15 cellular contexts compared by ENCODE assay signal in genomic region chr20:10861086-10861485, GRCh38.
DNase-seq lines count a peak whose midpoint lies in the region; ATAC-seq, FAIRE-seq and TF ChIP-seq lines count a peak whose summit lies in the region.
"Had no signal": no experiment of that assay in that cellular context is flagged by ENCODE, and none has a peak within 500 bp of the region (broad histone marks: within the 10 kb centered on the region; RNA-seq: fewer than 3 reads in every experiment).

No MANE protein-coding gene starts in this region.

- 40% methylated on average over 2 of the region's 2 CpGs for whole genome bisulfite sequencing in GM12878 (ENCODE audit: insufficient coverage, insufficient replicate concordance, low lambda C conversion rate, missing lambda C conversion rate)

- no peaks in the 10 kb centered on the region for H3K79me2 ChIP-seq in GM12878 (ENCODE audit: control insufficient read depth, insufficient read depth, low read length)
- H3K79me2 ChIP-seq in neural progenitor cell (ENCODE audit: low read depth) = no peaks in the 10 kb centered on the region

- no peak for TF ChIP-seq POLR2A in GM12878 (IDR thresholded peaks at IDR 0.05; ENCODE audit: low read depth, low read length)
- no peak for TF ChIP-seq POLR2A in gastrocnemius medialis (IDR thresholded peaks at IDR 0.05)

- H3K9me3 ChIP-seq in GM12878 (replicated peaks; ENCODE audit: control insufficient read depth, insufficient read depth, low read length) = no peaks in the 10 kb centered on the region
- H3K9me3 ChIP-seq in mucosa of rectum (ENCODE audit: control insufficient read depth in 2 of 2, low read length in 2 of 2) = no peaks in the 10 kb centered on the region
- no peaks in the 10 kb centered on the region for H3K9me3 ChIP-seq in Caco-2
- H3K9me3 ChIP-seq in gastrocnemius medialis = no peaks in the 10 kb centered on the region
- H3K9me3 ChIP-seq in neural progenitor cell (ENCODE audit: low read depth) = no peaks in the 10 kb centered on the region
- H3K9me3 ChIP-seq: heart right ventricle, pancreas had no signal

- H3K36me3 ChIP-seq in GM12878 (ENCODE audit: control insufficient read depth in 2 of 2, insufficient read depth in 2 of 2, low read length in 1 of 2) (no peaks in the 10 kb centered on the region), mucosa of rectum (ENCODE audit: control insufficient read depth in 2 of 2, insufficient read depth in 2 of 2, low read length in 2 of 2) (no peaks in the 10 kb centered on the region), Caco-2 (ENCODE audit: control insufficient read depth, insufficient read depth, low read length) (no peaks in the 10 kb centered on the region; the same call in 1 of the 2 replicates), gastrocnemius medialis (no peaks in the 10 kb centered on the region), neural progenitor cell (no peaks in the 10 kb centered on the region)
- H3K36me3 ChIP-seq: heart right ventricle, pancreas had no signal

- no peaks in the 10 kb centered on the region for H4K20me1 ChIP-seq in GM12878 (ENCODE audit: control insufficient read depth, insufficient read depth)
- no peaks in the 10 kb centered on the region for H4K20me1 ChIP-seq in neural progenitor cell (ENCODE audit: low read depth)

- H3K4me1 ChIP-seq in GM12878 (ENCODE audit: control insufficient read depth, insufficient read depth, low read length) (no peaks in the 10 kb centered on the region), mucosa of rectum (ENCODE audit: control insufficient read depth in 2 of 2, insufficient read depth in 2 of 2, low read length in 2 of 2) (peaks cover 23 to 63% of the 10 kb centered on the region in 2 donors), Caco-2 (peaks cover 50% of the 10 kb centered on the region), gastrocnemius medialis (peaks cover 8 to 11% of the 10 kb centered on the region in 2 donors), neural progenitor cell (no peaks in the 10 kb centered on the region)

- FAIRE-seq in GM12878 (lab: Jason Lieb, UNC) = no peak

- H3K4me3 Mint-ChIP-seq in Caco-2 (ENCODE audit: unreplicated experiment) (no peak overlapping the region), neural progenitor cell (no peak overlapping the region)
- H3K4me3 Mint-ChIP-seq: activated naive CD4-positive, alpha-beta T cell treated with anti-CD3 and anti-CD28 coated beads for 36 hours; CD8-positive, alpha-beta T cell had no signal

- H3K4me2 ChIP-seq in GM12878 (ENCODE audit: control insufficient read depth, insufficient read depth) (no peak overlapping the region), neural progenitor cell (no peak overlapping the region)

- in situ Hi-C loops in GM12878 (cut with MboI) (no loop called here), gastrocnemius medialis (cut with MboI; ENCODE audit: low sequenced_read_pairs in 4 of 4) (loop anchor here in 1 of 4 donors (10.0 kb wide), 1 partner anchor 64 kb away; no protein-coding TSS in a partner anchor)

- H3K27ac ChIP-seq in GM12878 (ENCODE audit: control insufficient read depth, insufficient read depth) (no peak overlapping the region), mucosa of rectum (ENCODE audit: low read depth in 2 of 2, low read length in 2 of 2) (peak overlapping the region; percentile 43 to 74), gastrocnemius medialis (no peak overlapping the region), neural progenitor cell (no peak overlapping the region)
- H3K27ac ChIP-seq: heart right ventricle had no signal

- no peak overlapping the region for H3K27ac Mint-ChIP-seq in Caco-2 (ENCODE audit: unreplicated experiment)
- H3K27ac Mint-ChIP-seq in neural progenitor cell = no peak overlapping the region
- H3K27ac Mint-ChIP-seq: activated naive CD4-positive, alpha-beta T cell treated with anti-CD3 and anti-CD28 coated beads for 36 hours; CD8-positive, alpha-beta T cell had no signal

- TF ChIP-seq CTCF in GM12878 (IDR thresholded peaks at IDR 0.05 in 2 of 3, conservative IDR thresholded peaks at IDR 0.05 in 1 of 3; ENCODE audit: control insufficient read depth in 2 of 3, extremely low read depth in 1 of 3, insufficient read depth in 1 of 3, low read depth in 3 of 3, low read length in 3 of 3) = no peak
- no peak for TF ChIP-seq CTCF in Caco-2 (IDR thresholded peaks at IDR 0.05; ENCODE audit: insufficient read depth in 1 of 2, low read depth in 1 of 2, low read length in 1 of 2, severe bottlenecking in 1 of 2, unreplicated experiment in 1 of 2)
- TF ChIP-seq CTCF in gastrocnemius medialis (IDR thresholded peaks at IDR 0.05 in 4 of 5, conservative IDR thresholded peaks at IDR 0.05 in 1 of 5) = no peak
- TF ChIP-seq CTCF in neural progenitor cell (IDR thresholded peaks at IDR 0.05) = no peak

- no TSS peak for BruUV-seq in GM12878 (replicated peaks; lab: Mats Ljungman, UMichigan)
- BruUV-seq in Caco-2 (replicated peaks; lab: Mats Ljungman, UMichigan) = no TSS peak

- POLR2A ChIA-PET in GM12878 (lab: Charles Lee) = no interaction called here
- POLR2A ChIA-PET in Caco-2 (lab: Charles Lee) = no interaction called here

- H3K9ac ChIP-seq in GM12878 (ENCODE audit: control insufficient read depth, insufficient read depth, low read length) (no peak overlapping the region), mucosa of rectum (ENCODE audit: low read depth in 1 of 2, low read length in 2 of 2) (no peak overlapping the region), neural progenitor cell (no peak overlapping the region)

- RAD21 ChIA-PET in GM12878 (lab: Charles Lee; ENCODE audit: unreplicated experiment) = no interaction called here

- H2AFZ ChIP-seq in GM12878 (ENCODE audit: control insufficient read depth, low read depth, low read length) = no peak overlapping the region
- no peak overlapping the region for H2AFZ ChIP-seq in neural progenitor cell (replicated peaks)

- no peak for TF ChIP-seq RAD21 in GM12878 (IDR thresholded peaks at IDR 0.05; ENCODE audit: insufficient read depth, low read depth, low read length)

- H3K27me3 ChIP-seq in GM12878 (replicated peaks in 1 of 2; ENCODE audit: control insufficient read depth in 2 of 2, insufficient read depth in 2 of 2, low read length in 1 of 2) = no peaks in the 10 kb centered on the region; a peak in 1 of 4 replicates
- no peaks in the 10 kb centered on the region for H3K27me3 ChIP-seq in mucosa of rectum (ENCODE audit: control insufficient read depth in 2 of 2, insufficient read depth in 2 of 2, low read length in 2 of 2)
- no peaks in the 10 kb centered on the region for H3K27me3 ChIP-seq in Caco-2 (replicated peaks; ENCODE audit: control insufficient read depth, insufficient read depth, low read length)
- H3K27me3 ChIP-seq in gastrocnemius medialis = no peaks in the 10 kb centered on the region
- H3K27me3 ChIP-seq in neural progenitor cell = no peaks in the 10 kb centered on the region
- H3K27me3 ChIP-seq: heart right ventricle, pancreas had no signal

- CTCF ChIA-PET in GM12878 (lab: Yijun Ruan, JAX) (no interaction called here), Caco-2 (lab: Charles Lee) (no interaction called here)

- H3F3A ChIP-seq in neural progenitor cell (ENCODE audit: low read depth) = no peaks in the 10 kb centered on the region

- no peak overlapping the region for H3K4me3 ChIP-seq in GM12878
- H3K4me3 ChIP-seq in mucosa of rectum (ENCODE audit: low read length in 2 of 2) = no peak overlapping the region
- no peak overlapping the region for H3K4me3 ChIP-seq in Caco-2 (ENCODE audit: low read depth, low read length)
- H3K4me3 ChIP-seq in gastrocnemius medialis = no peak overlapping the region
- no peak overlapping the region for H3K4me3 ChIP-seq in neural progenitor cell
- H3K4me3 ChIP-seq: heart right ventricle, pancreas had no signal

- intact Hi-C loops in GM12878 (cut with micrococcal nuclease; ENCODE audit: unreplicated experiment) (loop anchor here (10.0 kb wide), 1 partner anchor 414 kb away; no protein-coding TSS in a partner anchor), Caco-2 (cut with micrococcal nuclease; ENCODE audit: unreplicated experiment) (loop anchor here (5.0 kb wide), 1 partner anchor 411 kb away; no protein-coding TSS in a partner anchor), gastrocnemius medialis (cut with DNase I; ENCODE audit: low total_unique reads) (no loop called here)

- H3K4me1 Mint-ChIP-seq in Caco-2 (ENCODE audit: low read depth, unreplicated experiment) = peaks cover 6% of the 10 kb centered on the region
- H3K4me1 Mint-ChIP-seq in neural progenitor cell = no peaks in the 10 kb centered on the region

- H3K9me3 Mint-ChIP-seq in Caco-2 (ENCODE audit: unreplicated experiment) = peaks cover 18% of the 10 kb centered on the region
- H3K9me3 Mint-ChIP-seq in neural progenitor cell = no peaks in the 10 kb centered on the region
- H3K9me3 Mint-ChIP-seq: activated naive CD4-positive, alpha-beta T cell treated with anti-CD3 and anti-CD28 coated beads for 36 hours; CD8-positive, alpha-beta T cell had no signal

- H3K27me3 Mint-ChIP-seq in Caco-2 (ENCODE audit: insufficient read depth, unreplicated experiment) (no peaks in the 10 kb centered on the region), neural progenitor cell (ENCODE audit: insufficient read depth, low read depth) (no peaks in the 10 kb centered on the region)

- ATAC-seq in GM12878 (peak; percentile 56), gastrocnemius medialis (no peak)
- ATAC-seq: CD8-positive, alpha-beta T cell; heart right ventricle had no signal

- SMC1A ChIA-PET in GM12878 (lab: Charles Lee; ENCODE audit: uncharacterized antibody, unreplicated experiment) = no interaction called here

- no peak for TF ChIP-seq EP300 in GM12878 (IDR thresholded peaks at IDR 0.05; ENCODE audit: borderline replicate concordance in 1 of 2, control insufficient read depth in 1 of 2, low read depth in 2 of 2, low read length in 2 of 2)

- DNase-seq in EL = peak; percentile 83
- peak; percentile 80 for DNase-seq in NOMO-1 treated with DMSO at 0.1 percent for 48 hours (lab: John Stamatoyannopoulos, UW; ENCODE audit: unreplicated experiment)
- DNase-seq in GM12878 (ENCODE audit: low read depth, low spot score) = no peak
- DNase-seq in Caco-2 = no peak
- DNase-seq in dermis blood vessel endothelial cell = no peak
- DNase-seq in gastrocnemius medialis = no peak
- no peak for DNase-seq in neural progenitor cell (ENCODE audit: low spot score)
- DNase-seq: activated CD4-positive, alpha-beta T cell treated with anti-CD3 and anti-CD28 coated beads, Interleukin-2, amount 50 U/mL, for 48 hours; activated naive CD4-positive, alpha-beta T cell treated with anti-CD3 and anti-CD28 coated beads for 36 hours; CD8-positive, alpha-beta T cell; heart right ventricle; NCI-H1694; NCI-H82 had no signal

- H3K36me3 Mint-ChIP-seq in Caco-2 (ENCODE audit: insufficient read depth, unreplicated experiment) = no peaks in the 10 kb centered on the region
- H3K36me3 Mint-ChIP-seq in neural progenitor cell = no peaks in the 10 kb centered on the region
- H3K36me3 Mint-ChIP-seq: CD8-positive, alpha-beta T cell had no signal

TF ChIP-seq in GM12878, 131 proteins besides CTCF, POLR2A, EP300 and RAD21 (continues in another document):
- TF ChIP-seq RUNX3 (IDR thresholded peaks at IDR 0.05; ENCODE audit: low read length) (peak; percentile 29; the same call in 1 of the 2 replicates), ATF7 (IDR thresholded peaks at IDR 0.05; ENCODE audit: low read depth) (0 out of 2 replicates have a peak, but pooled peaks have one; percentile 30), SIN3A (IDR thresholded peaks at IDR 0.05; ENCODE audit: low read depth, low read length) (no peak)

Comparison
In these comparisons a context has a peak if more than half of its experiments do, and no peak if none do; other contexts are left out.
1. DNase-seq: peak in EL (single experiment) and NOMO-1 treated with DMSO at 0.1 percent for 48 hours (single experiment); none in GM12878 (single experiment), Caco-2 (0 of 2), dermis blood vessel endothelial cell (single experiment), gastrocnemius medialis (0 of 2) and neural progenitor cell (single experiment).
2. H3K27ac ChIP-seq: peak in mucosa of rectum (2 of 2); none in GM12878 (single experiment), gastrocnemius medialis (0 of 4) and neural progenitor cell (single experiment).